12 cellular contexts compared by ENCODE assay signal in genomic region chr19:15899561-15899960, GRCh38. TPM values are rescaled to one million over a fixed set of nuclear protein-coding genes. Genes with fewer than 3 reads are reported as not detected.
DNase-seq lines count a peak whose midpoint lies in the region; ATAC-seq and TF ChIP-seq lines count a peak whose summit lies in the region.
"Not testable (repeated sequence)": the region's sequence is repeated elsewhere in the genome, so short reads cannot be mapped to it uniquely, and the experiment has no call there.
"Had no signal": no experiment of that assay in that cellular context is flagged by ENCODE, and none has a peak within 500 bp of the region (broad histone marks: within the 10 kb centered on the region; RNA-seq: fewer than 3 reads in every experiment).

No MANE protein-coding gene starts in this region.

- TF ChIP-seq CTCF in CD8-positive, alpha-beta T cell (IDR thresholded peaks at IDR 0.05); breast epithelium (IDR thresholded peaks at IDR 0.05); kidney epithelial cell (IDR thresholded peaks at IDR 0.05; ENCODE audit: insufficient read depth, low read length, poor library complexity, severe bottlenecking); prostate gland (IDR thresholded peaks at IDR 0.05): not testable (repeated sequence)

- not testable (repeated sequence) for H3K36me3 Mint-ChIP-seq in CD8-positive, alpha-beta T cell; activated T-cell treated with anti-CD3 and anti-CD28 coated beads, Interleukin-2, amount 50 U/mL, for 72 hours (ENCODE audit: insufficient read depth in 2 of 2)

- H3K9me3 ChIP-seq in CD8-positive, alpha-beta T cell (ENCODE audit: low read length); NT2/D1 (ENCODE audit: insufficient read depth, low read length); breast epithelium; prostate gland: not testable (repeated sequence)

- H3K9me3 Mint-ChIP-seq in CD8-positive, alpha-beta T cell; activated T-cell treated with anti-CD3 and anti-CD28 coated beads, Interleukin-2, amount 50 U/mL, for 72 hours; stimulated activated naive CD8-positive, alpha-beta T cell treated with anti-CD3 and anti-CD28 coated beads, Interleukin-15, amount 100 ng/mL, for 72 hours: not testable (repeated sequence)

- ATAC-seq in CD8-positive, alpha-beta T cell; activated T-cell treated with anti-CD3 and anti-CD28 coated beads, Interleukin-2, amount 50 U/mL, for 72 hours (replicated peaks in 1 of 2); stimulated activated naive CD8-positive, alpha-beta T cell treated with anti-CD3 and anti-CD28 coated beads, Interleukin-15, amount 100 ng/mL, for 72 hours: not testable (repeated sequence)

- H3K27me3 Mint-ChIP-seq in CD8-positive, alpha-beta T cell (ENCODE audit: low read depth): peaks cover 26% of the 10 kb centered on the region
- H3K27me3 Mint-ChIP-seq in activated T-cell treated with anti-CD3 and anti-CD28 coated beads, Interleukin-2, amount 50 U/mL, for 72 hours (ENCODE audit: low read depth): peaks cover 36% of the 10 kb centered on the region
- peaks cover 18% of the 10 kb centered on the region for H3K27me3 Mint-ChIP-seq in stimulated activated naive CD8-positive, alpha-beta T cell treated with anti-CD3 and anti-CD28 coated beads, Interleukin-15, amount 100 ng/mL, for 72 hours

- H3K4me1 ChIP-seq in CD8-positive, alpha-beta T cell (ENCODE audit: insufficient read depth, low read length); NT2/D1 (ENCODE audit: insufficient read depth, insufficient read length); breast epithelium; prostate gland (replicated peaks): not testable (repeated sequence)

- H3K4me3 ChIP-seq in CD8-positive, alpha-beta T cell (ENCODE audit: low read depth, low read length); NT2/D1 (ENCODE audit: insufficient read length, low read depth): not testable (repeated sequence)
- peak overlapping the region in 2 of 3 donors; percentile 29 to 37 for H3K4me3 ChIP-seq in breast epithelium
- peak overlapping the region; percentile 7 for H3K4me3 ChIP-seq in kidney epithelial cell (ENCODE audit: low read depth, low read length)
- H3K4me3 ChIP-seq in prostate gland: peak overlapping the region; percentile 14 to 36

- not testable (repeated sequence) for H3K27me3 ChIP-seq in CD8-positive, alpha-beta T cell (ENCODE audit: insufficient read depth, low read length); NT2/D1 (ENCODE audit: insufficient read depth, insufficient read length); kidney epithelial cell (ENCODE audit: control insufficient read depth, insufficient read depth, low read length); prostate gland (replicated peaks; ENCODE audit: insufficient read depth)
- H3K27me3 ChIP-seq in breast epithelium: peaks cover 0 to 11% of the 10 kb centered on the region in 2 donors

- POLR2A ChIA-PET in CD8-positive, alpha-beta T cell (lab: Charles Lee): not testable (repeated sequence)

- H3K36me3 ChIP-seq in CD8-positive, alpha-beta T cell (ENCODE audit: insufficient read depth, low read length); NT2/D1 (ENCODE audit: insufficient read depth, insufficient read length, low read length); breast epithelium; kidney epithelial cell (ENCODE audit: control insufficient read depth, insufficient read depth, low read length); prostate gland: not testable (repeated sequence)

- CTCF ChIA-PET in CD8-positive, alpha-beta T cell (lab: Charles Lee): interaction anchor here (1.6 kb wide), 1 partner anchor 270 kb away, joined by 4 read pairs; no protein-coding TSS in a partner anchor

- TF ChIP-seq POLR2A in breast epithelium (IDR thresholded peaks at IDR 0.05); prostate gland (IDR thresholded peaks at IDR 0.05): not testable (repeated sequence)

- WGBS in prostate gland: 9% methylated on average over 19 of the region's 30 CpGs

- peak overlapping the region; percentile 33 for H3K4me3 Mint-ChIP-seq in CD8-positive, alpha-beta T cell
- H3K4me3 Mint-ChIP-seq in activated T-cell treated with anti-CD3 and anti-CD28 coated beads, Interleukin-2, amount 50 U/mL, for 72 hours: peak overlapping the region; percentile 27 to 78
- H3K4me3 Mint-ChIP-seq in stimulated activated naive CD8-positive, alpha-beta T cell treated with anti-CD3 and anti-CD28 coated beads, Interleukin-15, amount 100 ng/mL, for 72 hours: peak overlapping the region; percentile 48 to 71

- intact Hi-C loops in CD8-positive, alpha-beta T cell (cut with DNase I, micrococcal nuclease); prostate gland (cut with DNase I): not testable (repeated sequence)
- intact Hi-C loops in breast epithelium (cut with DNase I; ENCODE audit: low total_unique reads): loop anchor here (2.0 kb wide), 1 partner anchor 73 kb away; no protein-coding TSS in a partner anchor

- H3K27ac Mint-ChIP-seq in CD8-positive, alpha-beta T cell; activated T-cell treated with anti-CD3 and anti-CD28 coated beads, Interleukin-2, amount 50 U/mL, for 72 hours; stimulated activated naive CD8-positive, alpha-beta T cell treated with anti-CD3 and anti-CD28 coated beads, Interleukin-15, amount 100 ng/mL, for 72 hours: not testable (repeated sequence)

- not testable (repeated sequence) for DNase-seq in CD8-positive, alpha-beta T cell; NT2/D1 (ENCODE audit: low read depth, low spot score); activated T-cell treated with anti-CD3 and anti-CD28 coated beads, Interleukin-2, amount 50 U/mL, for 72 hours; breast epithelium (ENCODE audit: low spot score in 2 of 2); kidney epithelial cell (ENCODE audit: low read depth); prostate gland (ENCODE audit: low spot score); stimulated activated naive CD8-positive, alpha-beta T cell treated with anti-CD3 and anti-CD28 coated beads, Interleukin-15, amount 100 ng/mL, for 72 hours

- H3K27ac ChIP-seq in CD8-positive, alpha-beta T cell (ENCODE audit: low read depth, low read length); breast epithelium: not testable (repeated sequence)
- peak overlapping the region; percentile 47 to 84 for H3K27ac ChIP-seq in prostate gland

- peak overlapping the region; percentile 29 for H3K9ac ChIP-seq in NT2/D1 (ENCODE audit: insufficient read length, low read depth)

- peaks cover 12% of the 10 kb centered on the region for H3K4me1 Mint-ChIP-seq in CD8-positive, alpha-beta T cell (ENCODE audit: low read depth)
- not testable (repeated sequence) for H3K4me1 Mint-ChIP-seq in activated T-cell treated with anti-CD3 and anti-CD28 coated beads, Interleukin-2, amount 50 U/mL, for 72 hours (ENCODE audit: low read depth); stimulated activated naive CD8-positive, alpha-beta T cell treated with anti-CD3 and anti-CD28 coated beads, Interleukin-15, amount 100 ng/mL, for 72 hours

RNA-seq across cellular contexts. Expression of gene CYP4F2, which starts 1.7 kb away (rescaled TPM):
- total RNA-seq in CD8-positive, alpha-beta T cell: not detected
- total RNA-seq in activated T-cell treated with anti-CD3 and anti-CD28 coated beads, Interleukin-2, amount 50 U/mL, for 72 hours: under 1 TPM in 1 of 2 donors, not detected in 1; 0.19 TPM
- total RNA-seq in breast epithelium: under 1 TPM in 1 of 3 donors, not detected in 2; under 0.01 TPM
- not detected in 2 replicates for total RNA-seq in kidney epithelial cell
- 10 to 100 TPM; 16.4 to 22.5 TPM for total RNA-seq in prostate gland
- total RNA-seq: A673; CD8-positive, alpha-beta memory T cell; H1; H9 had no signal

RNA-seq across cellular contexts. Expression of gene CYP4F11, which starts 34.8 kb away (rescaled TPM):
- not detected for total RNA-seq in CD8-positive, alpha-beta T cell
- not detected for total RNA-seq in activated T-cell treated with anti-CD3 and anti-CD28 coated beads, Interleukin-2, amount 50 U/mL, for 72 hours
- total RNA-seq in breast epithelium: 1 to 10 TPM in 2 of 3 donors, under 1 TPM in 1; 0.16 to 8.8 (median 3.1) TPM
- total RNA-seq in kidney epithelial cell: 0.38 TPM in 1 of 2 replicates, not detected in the other
- 10 to 100 TPM; 12.7 to 20.8 TPM for total RNA-seq in prostate gland
- total RNA-seq: CD8-positive, alpha-beta memory T cell; H1; H9 had no signal

RNA-seq across cellular contexts. Expression of gene OR10H4, which starts 49.2 kb away (rescaled TPM):
- not detected for total RNA-seq in CD8-positive, alpha-beta T cell
- total RNA-seq in activated T-cell treated with anti-CD3 and anti-CD28 coated beads, Interleukin-2, amount 50 U/mL, for 72 hours: not detected
- total RNA-seq in breast epithelium: not detected
- total RNA-seq in kidney epithelial cell: not detected in 2 replicates
- total RNA-seq in prostate gland: not detected
- total RNA-seq: A673; CD8-positive, alpha-beta memory T cell; H1; H9; HepG2 had no signal

Comparison
In these comparisons a context has a peak if more than half of its experiments do, and no peak if none do; other contexts are left out.
1. RNA of gene CYP4F2, which starts 1.7 kb away (total RNA-seq): 16.4 to 22.5 TPM in prostate gland; 0.19 TPM in activated T-cell treated with anti-CD3 and anti-CD28 coated beads, Interleukin-2, amount 50 U/mL, for 72 hours, not detected in CD8-positive, alpha-beta T cell, under 0.01 TPM in breast epithelium and not detected in kidney epithelial cell; every median in the first group is over 10 times any median in the second.
2. Peak in every context shown above with its lines, with median percentiles within 50 percentile points of each other: H3K4me3 Mint-ChIP-seq.